Comparison of ENCODE assay signal across 7 cellular contexts in the genomic region with DNA sequence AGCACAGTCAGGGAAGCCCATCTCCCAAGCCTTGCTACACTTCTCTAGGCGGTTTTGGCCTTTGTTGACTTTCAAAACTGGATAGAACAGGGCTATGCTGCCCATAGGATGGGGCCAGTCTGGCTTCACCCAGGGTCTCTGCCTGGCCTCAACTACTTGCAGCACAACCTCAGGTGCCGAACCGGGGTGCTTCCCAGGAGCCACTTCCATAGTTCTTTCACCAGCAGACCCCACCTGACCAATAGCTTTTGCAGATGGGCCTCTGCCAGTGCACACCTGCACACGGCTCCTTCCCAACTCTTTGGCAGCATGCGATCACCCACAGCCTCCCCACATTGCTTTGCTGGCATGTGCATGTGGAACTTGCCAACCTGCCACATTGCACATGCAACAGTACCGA.
"Had no signal": no experiment of that assay in that cellular context is flagged by ENCODE, and none has a peak within 500 bp of the region (broad histone marks: within the 10 kb centered on the region; RNA-seq: fewer than 3 reads in every experiment).

No MANE protein-coding gene starts in this region.

- H3K4me3 Mint-ChIP-seq: GM23338, H9 had no signal

- ATAC-seq: GM23338 had no signal

- H3K4me1 Mint-ChIP-seq: GM23338, H9 had no signal

- FAIRE-seq: H1, H54, HTR-8/SVneo had no signal

- DNase-seq: H9, HCEC 1CT, IMR-90 had no signal

- H3K27ac Mint-ChIP-seq: GM23338, H9 had no signal

- H3K4me3 ChIP-seq: GM23338 had no signal
